In the genomic region with DNA sequence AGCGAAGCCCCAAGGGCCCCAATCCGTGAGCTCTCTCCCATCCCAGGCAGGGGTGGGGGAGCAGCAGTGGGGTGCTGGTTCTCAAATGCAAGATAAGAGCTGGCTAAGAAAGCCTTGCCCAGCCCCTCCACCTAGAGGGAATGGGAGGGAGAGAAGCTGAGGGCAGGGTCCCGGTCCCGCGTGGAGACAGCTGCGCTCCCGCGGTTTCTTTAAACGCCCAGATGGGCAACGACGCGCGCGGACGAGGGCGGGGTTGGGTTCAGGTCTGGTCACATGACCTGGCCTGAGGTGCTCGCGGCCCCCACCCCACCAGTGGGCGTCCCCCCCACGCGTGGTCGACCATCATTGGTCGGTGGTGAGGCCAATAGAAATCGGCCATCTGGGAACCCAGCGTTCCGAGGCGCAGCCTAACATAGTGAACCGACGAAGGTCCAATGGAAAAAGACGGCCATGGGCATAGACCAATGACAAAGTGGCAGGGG, we compare ENCODE assay signal across 8 cellular contexts. TPM values are rescaled to one million over a fixed set of nuclear protein-coding genes. Genes with fewer than 3 reads are reported as not detected.
DNase-seq lines count a peak whose midpoint lies in the region; ATAC-seq, FAIRE-seq and TF ChIP-seq lines count a peak whose summit lies in the region.

No MANE protein-coding gene starts in this region.

- no peak for TF ChIP-seq CTCF in AG09319 (IDR thresholded peaks at IDR 0.05; ENCODE audit: low read depth, low read length)

- DNase-seq in AG09319 (ENCODE audit: extremely low read depth, low read depth): peak; percentile 99
- DNase-seq in GM19239 (ENCODE audit: insufficient read length, low spot score): peak; percentile 87
- peak; percentile 97 for DNase-seq in NCI-H460 (ENCODE audit: extremely low read depth, low read depth)
- DNase-seq in activated CD4-positive, alpha-beta T cell treated with anti-CD3 and anti-CD28 coated beads for 1 hour: peak; percentile 99
- peak; percentile 100 for DNase-seq in cerebellum (ENCODE audit: low spot score)
- DNase-seq in stimulated activated CD4-positive, alpha-beta T cell treated with anti-CD3 and anti-CD28 coated beads, Interleukin-12 subunit alpha, Interleukin-12 subunit beta, amount 100 ng/mL, for 24 hours (ENCODE audit: low read depth in 2 of 2): peak; percentile 98 to 99

- FAIRE-seq in GM19239 (lab: Jason Lieb, UNC) (peak; percentile 97), islet of Langerhans (lab: Jason Lieb, UNC) (peak; percentile 51)

- peak; percentile 84 for ATAC-seq in HG03439 (IDR thresholded peaks at IDR 0.05; ENCODE audit: unreplicated experiment)

RNA-seq across cellular contexts. Expression of gene CALR, which starts 0.3 kb away (rescaled TPM):
- 378 and 410 TPM in 2 replicates for total RNA-seq in NCI-H460 (2014; rRNA removed; shearing (Covaris generic))
- polyA plus RNA-seq in NCI-H460 (2014; cell fraction: nucleus; rRNA removed): 675 and 960 TPM in 2 replicates
- 215 TPM for total RNA-seq in cerebellum

RNA-seq across cellular contexts. Expression of gene FARSA, which starts 4.6 kb away (rescaled TPM):
- total RNA-seq in NCI-H460 (2014; rRNA removed; shearing (Covaris generic)): 45.7 and 46.9 TPM in 2 replicates
- polyA plus RNA-seq in NCI-H460 (2014; cell fraction: nucleus; rRNA removed): 65.3 and 79.0 TPM in 2 replicates
- total RNA-seq in cerebellum: 42.3 TPM

RNA-seq across cellular contexts. Expression of gene RAD23A, which starts 7.6 kb away (rescaled TPM):
- 165 and 189 TPM in 2 replicates for total RNA-seq in NCI-H460 (2014; rRNA removed; shearing (Covaris generic))
- 102 and 137 TPM in 2 replicates for polyA plus RNA-seq in NCI-H460 (2014; cell fraction: nucleus; rRNA removed)
- total RNA-seq in cerebellum: 24.1 TPM

RNA-seq across cellular contexts. Expression of gene GADD45GIP1, which starts 18.9 kb away (rescaled TPM):
- total RNA-seq in NCI-H460 (2014; rRNA removed; shearing (Covaris generic)): 24.7 and 27.4 TPM in 2 replicates
- 24.4 and 47.8 TPM in 2 replicates for polyA plus RNA-seq in NCI-H460 (2014; cell fraction: nucleus; rRNA removed)
- total RNA-seq in cerebellum: 7.2 TPM

RNA-seq across cellular contexts. Expression of gene SYCE2, which starts 19.0 kb away (rescaled TPM):
- 0.37 TPM in 1 of 2 replicates, not detected in the other for total RNA-seq in NCI-H460 (2014; rRNA removed; shearing (Covaris generic))
- 1.1 and 1.5 TPM in 2 replicates for polyA plus RNA-seq in NCI-H460 (2014; cell fraction: nucleus; rRNA removed)
- total RNA-seq in cerebellum: 0.27 TPM

Comparison
In these comparisons a context has a peak if more than half of its experiments do, and no peak if none do; other contexts are left out.
1. Peak in every context shown above with its lines: DNase-seq and ATAC-seq.